ENCODE assay signal across 17 cellular contexts in genomic region chr9:34143116-34143515, GRCh38.
"Had no signal": no experiment of that assay in that cellular context is flagged by ENCODE, and none has a peak within 500 bp of the region (broad histone marks: within the 10 kb centered on the region; RNA-seq: fewer than 3 reads in every experiment).

No MANE protein-coding gene starts in this region.

- H3K9me3 ChIP-seq: ascending aorta, colonic mucosa, esophagus muscularis mucosa, prostate gland, right atrium auricular region, thoracic aorta, upper lobe of right lung had no signal

- DNase-seq: activated CD4-positive, alpha-beta T cell treated with anti-CD3 and anti-CD28 coated beads, Interleukin-2, amount 50 U/mL, for 48 hours; activated gamma-delta T cell; colonic mucosa; effector CD4-positive, alpha-beta T cell; immature natural killer cell; kidney glomerular epithelial cell; occipital lobe; small intestine; stimulated activated CD4-positive, alpha-beta T cell treated with anti-CD3 and anti-CD28 coated beads, Interleukin-4, amount 100 ng/mL, for 1 hour; stimulated activated naive CD8-positive, alpha-beta T cell treated with anti-CD3 and anti-CD28 coated beads, Interleukin-15, amount 100 ng/mL, for 72 hours; upper lobe of right lung had no signal

- H3K4me1 ChIP-seq: ascending aorta, colonic mucosa, prostate gland, right atrium auricular region, upper lobe of right lung had no signal

- ATAC-seq: stimulated activated naive CD8-positive, alpha-beta T cell treated with anti-CD3 and anti-CD28 coated beads, Interleukin-15, amount 100 ng/mL, for 72 hours; upper lobe of right lung had no signal

- H3K27ac ChIP-seq: ascending aorta, colonic mucosa, esophagus muscularis mucosa, prostate gland, right atrium auricular region, thoracic aorta, upper lobe of right lung had no signal

- H3K4me3 ChIP-seq: ascending aorta, colonic mucosa, esophagus muscularis mucosa, prostate gland, right atrium auricular region, thoracic aorta, upper lobe of right lung had no signal

- H3K36me3 ChIP-seq: ascending aorta, colonic mucosa, esophagus muscularis mucosa, prostate gland, right atrium auricular region, thoracic aorta, upper lobe of right lung had no signal

- FAIRE-seq: small intestine, TTC549 had no signal

- H3K27me3 ChIP-seq: ascending aorta, colonic mucosa, esophagus muscularis mucosa, right atrium auricular region, upper lobe of right lung had no signal
